30 cellular contexts compared by ENCODE assay signal in genomic region chr2:169002151-169002738, GRCh38. TPM values are rescaled to one million over a fixed set of nuclear protein-coding genes. Genes with fewer than 3 reads are reported as not detected.
"Had no signal": no experiment of that assay in that cellular context is flagged by ENCODE, and none has a peak within 500 bp of the region (broad histone marks: within the 10 kb centered on the region; RNA-seq: fewer than 3 reads in every experiment).

No MANE protein-coding gene starts in this region.

- H3K27ac ChIP-seq: adrenal gland, breast epithelium, colonic mucosa, Peyer's patch, RWPE1, WERI-Rb-1 had no signal

- DNase-seq: activated CD4-positive, alpha-beta memory T cell treated with anti-CD3 and anti-CD28 coated beads, Interleukin-2, amount 10 ng/mL, durations not matched to agents 7 days and 5 days; activated CD4-positive, alpha-beta T cell treated with anti-CD3 and anti-CD28 coated beads for 36 hours; activated CD4-positive, alpha-beta T cell treated with anti-CD3 and anti-CD28 coated beads, Interleukin-2, amount 50 U/mL, for 1 hour; activated CD8-positive, alpha-beta memory T cell treated with anti-CD3 and anti-CD28 coated beads, Interleukin-2, amount 50 U/mL, for 48 hours; activated naive CD4-positive, alpha-beta T cell treated with anti-CD3 and anti-CD28 coated beads, Interleukin-2, amount 50 U/mL, for 16 hours; activated naive CD8-positive, alpha-beta T cell treated with anti-CD3 and anti-CD28 coated beads, Interleukin-2, amount 10 ng/mL, durations not matched to agents 7 days and 5 days; activated T-cell treated with anti-CD3 and anti-CD28 coated beads, Interleukin-2, amount 50 U/mL, for 1 hour; adrenal gland; anterior cingulate cortex; caudate nucleus; colonic mucosa; Karpas-422; MM.1S; NCI-H1092; NCI-H1417; NCI-H1930; NCI-H2171; NCI-H2227 treated with DMSO at 0.1 percent for 48 hours; NCI-H446 treated with DMSO at 0.1 percent for 48 hours; NCI-H524 treated with DMSO at 0.1 percent for 48 hours; NCI-H82; Peyer's patch; SHP77; T-helper 17 cell; T-helper 9 cell; WERI-Rb-1 had no signal

- H3K36me3 ChIP-seq: adrenal gland, breast epithelium, colonic mucosa, Peyer's patch, SJSA1, WERI-Rb-1 had no signal

- H3K9me3 ChIP-seq: adrenal gland, breast epithelium, colonic mucosa, Peyer's patch, SJSA1 had no signal

- ATAC-seq: activated CD4-positive, alpha-beta T cell treated with anti-CD3 and anti-CD28 coated beads for 36 hours; T-helper 17 cell had no signal

- H3K4me3 ChIP-seq: adrenal gland, breast epithelium, colonic mucosa, Peyer's patch, SJSA1 had no signal

- FAIRE-seq: TTC549 had no signal

- H3K27me3 ChIP-seq: adrenal gland, breast epithelium, colonic mucosa, Peyer's patch, SJSA1 had no signal

- H3K4me1 ChIP-seq: adrenal gland, breast epithelium, colonic mucosa, Peyer's patch had no signal

RNA-seq across cellular contexts. Expression of gene ABCB11, which starts 28.9 kb away (rescaled TPM):
- total RNA-seq: activated CD4-positive, alpha-beta memory T cell treated with anti-CD3 and anti-CD28 coated beads, Interleukin-2, amount 10 ng/mL, durations not matched to agents 7 days and 5 days; activated CD4-positive, alpha-beta T cell treated with anti-CD3 and anti-CD28 coated beads for 36 hours; SJSA1; T-helper 17 cell had no signal
